ENCODE assay signal across 10 cellular contexts in genomic region chr6:158798311-158798710, GRCh38. TPM values are rescaled to one million over a fixed set of nuclear protein-coding genes. Genes with fewer than 3 reads are reported as not detected.
DNase-seq lines count a peak whose midpoint lies in the region; ATAC-seq and TF ChIP-seq lines count a peak whose summit lies in the region.
"Had no signal": no experiment of that assay in that cellular context is flagged by ENCODE, and none has a peak within 500 bp of the region (broad histone marks: within the 10 kb centered on the region; RNA-seq: fewer than 3 reads in every experiment).

No MANE protein-coding gene starts in this region.

- no peaks in the 10 kb centered on the region for H3K9me3 Mint-ChIP-seq in activated naive CD4-positive, alpha-beta T cell treated with anti-CD3 and anti-CD28 coated beads, Interleukin-2, amount 50 U/mL, for 72 hours
- H3K9me3 Mint-ChIP-seq in activated B cell treated with CpG ODN at 0.5 μM for 24 hours (no peaks in the 10 kb centered on the region), type B pancreatic cell (no peaks in the 10 kb centered on the region)
- H3K9me3 Mint-ChIP-seq: activated naive CD4-positive, alpha-beta T cell treated with anti-CD3 and anti-CD28 coated beads, Interleukin-2, amount 10 ng/mL, durations not matched to agents 7 days and 5 days; nephron progenitor cell had no signal

- H3K4me1 Mint-ChIP-seq in activated B cell treated with CpG ODN at 0.5 μM for 24 hours (peaks cover 97% of the 10 kb centered on the region), type B pancreatic cell (ENCODE audit: unreplicated experiment) (peaks cover 47% of the 10 kb centered on the region)

- ATAC-seq in activated naive CD4-positive, alpha-beta T cell treated with anti-CD3 and anti-CD28 coated beads, Interleukin-2, amount 50 U/mL, for 72 hours: no peak
- ATAC-seq in activated B cell treated with CpG ODN at 0.5 μM for 24 hours (ENCODE audit: low read depth) (peak; percentile 79), lung (ENCODE audit: insufficient read depth, low FRiP score) (no peak), GM18502 (IDR thresholded peaks at IDR 0.05; ENCODE audit: poor library complexity, unreplicated experiment) (no peak)

- TF ChIP-seq CTCF in activated B cell treated with CpG ODN at 0.5 μM for 24 hours (IDR thresholded peaks at IDR 0.05): no peak
- TF ChIP-seq CTCF in lung (IDR thresholded peaks at IDR 0.05; ENCODE audit: control extremely low read depth, extremely low read depth): no peak
- TF ChIP-seq CTCF in type B pancreatic cell (conservative IDR thresholded peaks at IDR 0.05): no peak
- no peak for TF ChIP-seq CTCF in dorsolateral prefrontal cortex (IDR thresholded peaks at IDR 0.05 in 54 of 56, conservative IDR thresholded peaks at IDR 0.05 in 2 of 56; ENCODE audit: low read depth in 1 of 56, partially characterized antibody in 56 of 56)

- no peaks in the 10 kb centered on the region for H3K27me3 ChIP-seq in lung (ENCODE audit: control insufficient read depth, insufficient read depth)
- H3K27me3 ChIP-seq in dorsolateral prefrontal cortex: no peaks in the 10 kb centered on the region

- H3K27ac ChIP-seq in lung (ENCODE audit: low read depth in 1 of 2, low read length in 1 of 2) (peak overlapping the region; percentile 67 to 79), dorsolateral prefrontal cortex (peak overlapping the region in 7 of 59 donors; percentile 7 to 41 (median 21))

- H3K4me3 ChIP-seq in lung (no peak overlapping the region), dorsolateral prefrontal cortex (no peak overlapping the region)

- POLR2A ChIA-PET in activated B cell treated with CpG ODN at 0.5 μM for 24 hours (lab: Charles Lee): interaction anchor here (0.6 to 11.8 kb wide), 12 partner anchors 9 to 164 kb away, joined by 3 to 139 read pairs (median 5); partner anchors contain the start of gene EZR

- 92 to 95% methylated on average over 7 to 8 of the region's 8 CpGs for WGBS in lung, 2 donors

- peaks cover 0 to 5% of the 10 kb centered on the region in 2 donors for H3K36me3 ChIP-seq in lung (ENCODE audit: control insufficient read depth in 2 of 2, insufficient read depth in 2 of 2, low read length in 2 of 2)

- CTCF ChIA-PET in activated B cell treated with CpG ODN at 0.5 μM for 24 hours (lab: Charles Lee): interaction anchor here (0.7 to 1.7 kb wide), 4 partner anchors 9 to 160 kb away, joined by 3 to 7 read pairs (median 4); no protein-coding TSS in a partner anchor

- H3K4me1 ChIP-seq in lung (ENCODE audit: control insufficient read depth in 2 of 2, insufficient read depth in 2 of 2, low read length in 2 of 2): peaks cover 24 to 41% of the 10 kb centered on the region in 2 donors

- H3K9me3 ChIP-seq in lung (ENCODE audit: control insufficient read depth in 2 of 2, insufficient read depth in 1 of 2, low read length in 1 of 2): no peaks in the 10 kb centered on the region

- intact Hi-C loops in activated B cell treated with CpG ODN at 0.5 μM for 24 hours (cut with micrococcal nuclease) (loop anchor here (1.0 to 10.0 kb wide), 2 partner anchors 9 to 584 kb away; no protein-coding TSS in a partner anchor), dorsolateral prefrontal cortex (cut with DNase I) (no loop called here)

- H3K27ac Mint-ChIP-seq in activated naive CD4-positive, alpha-beta T cell treated with anti-CD3 and anti-CD28 coated beads, Interleukin-2, amount 50 U/mL, for 72 hours: peak overlapping the region; percentile 30 to 72
- H3K27ac Mint-ChIP-seq in activated B cell treated with CpG ODN at 0.5 μM for 24 hours: peak overlapping the region; percentile 80
- peak overlapping the region; percentile 88 for H3K27ac Mint-ChIP-seq in type B pancreatic cell

- peaks cover 0 to 24% of the 10 kb centered on the region in 2 donors for H3K36me3 Mint-ChIP-seq in activated naive CD4-positive, alpha-beta T cell treated with anti-CD3 and anti-CD28 coated beads, Interleukin-2, amount 50 U/mL, for 72 hours
- peaks cover 83% of the 10 kb centered on the region for H3K36me3 Mint-ChIP-seq in activated B cell treated with CpG ODN at 0.5 μM for 24 hours (ENCODE audit: low read depth)
- H3K36me3 Mint-ChIP-seq in type B pancreatic cell: peaks cover 12% of the 10 kb centered on the region

- H3K27me3 Mint-ChIP-seq in activated B cell treated with CpG ODN at 0.5 μM for 24 hours (no peaks in the 10 kb centered on the region), type B pancreatic cell (no peaks in the 10 kb centered on the region)
- H3K27me3 Mint-ChIP-seq: activated naive CD4-positive, alpha-beta T cell treated with anti-CD3 and anti-CD28 coated beads, Interleukin-2, amount 10 ng/mL, durations not matched to agents 7 days and 5 days had no signal

- DNase-seq in activated naive CD4-positive, alpha-beta T cell treated with anti-CD3 and anti-CD28 coated beads, Interleukin-2, amount 50 U/mL, for 72 hours (ENCODE audit: low spot score in 2 of 2): no peak
- DNase-seq in activated naive CD4-positive, alpha-beta T cell treated with Interleukin-2 at 50 U/mL for 16 hours: no peak
- DNase-seq in activated B cell treated with CpG ODN at 0.5 μM for 24 hours (no peak), lung (ENCODE audit: low spot score) (no peak), type B pancreatic cell (ENCODE audit: extremely low spot score, unreplicated experiment) (no peak), dorsolateral prefrontal cortex (no peak), germinal center (ENCODE audit: low spot score) (no peak)
- DNase-seq: activated naive CD4-positive, alpha-beta T cell treated with anti-CD3 and anti-CD28 coated beads, Interleukin-2, amount 10 ng/mL, durations not matched to agents 7 days and 5 days; nephron progenitor cell had no signal

- H3K4me3 Mint-ChIP-seq in activated B cell treated with CpG ODN at 0.5 μM for 24 hours (peak overlapping the region; percentile 56), type B pancreatic cell (peak overlapping the region; percentile 41)
- H3K4me3 Mint-ChIP-seq: activated naive CD4-positive, alpha-beta T cell treated with anti-CD3 and anti-CD28 coated beads, Interleukin-2, amount 10 ng/mL, durations not matched to agents 7 days and 5 days; nephron progenitor cell had no signal

RNA-seq across cellular contexts. Expression of gene EZR, which starts 20.9 kb away (rescaled TPM):
- 100 to 1,000 TPM; 187 to 207 TPM for total RNA-seq in activated naive CD4-positive, alpha-beta T cell treated with anti-CD3 and anti-CD28 coated beads, Interleukin-2, amount 50 U/mL, for 72 hours
- total RNA-seq in activated B cell treated with CpG ODN at 0.5 μM for 24 hours: 488 and 489 TPM in 2 replicates
- total RNA-seq in lung: 100 to 1,000 TPM; 168 to 452 TPM
- 100 to 1,000 TPM; 173 to 222 TPM for polyA plus RNA-seq in lung
- total RNA-seq in type B pancreatic cell (ENCODE audit: low replicate concordance): 166 and 349 TPM in 2 replicates
- 100 to 1,000 TPM in 20 of 120 experiments, 10 to 100 TPM in 100; 41.2 to 336 (median 78.7) TPM for total RNA-seq in dorsolateral prefrontal cortex
